ENCODE assay signal across 25 cellular contexts in the genomic region with DNA sequence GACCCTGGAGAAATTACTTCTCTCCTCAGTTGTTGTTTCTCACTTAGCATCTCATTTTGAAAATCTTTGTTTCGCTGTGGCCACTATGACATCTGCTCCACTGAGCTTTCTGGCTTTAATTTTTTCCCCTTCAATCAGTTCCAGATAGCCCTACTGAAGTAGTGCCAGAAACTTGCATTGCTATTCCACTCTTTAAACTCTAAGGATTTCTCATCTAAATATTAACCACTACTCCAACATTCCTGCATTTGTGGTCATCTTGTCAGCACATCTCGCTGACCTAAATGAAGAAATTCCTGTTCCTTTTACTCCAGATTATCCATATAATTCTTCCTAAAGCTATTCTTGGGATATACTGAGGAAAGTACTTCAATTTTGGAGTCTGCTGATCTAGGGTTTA. TPM values are rescaled to one million over a fixed set of nuclear protein-coding genes. Genes with fewer than 3 reads are reported as not detected.
A peak's percentile ranks its signal among the peaks of the same experiment; 100 is the strongest.
DNase-seq lines count a peak whose midpoint lies in the region; ATAC-seq and TF ChIP-seq lines count a peak whose summit lies in the region.
"Had no signal": no experiment of that assay in that cellular context is flagged by ENCODE, and none has a peak within 500 bp of the region (broad histone marks: within the 10 kb centered on the region; RNA-seq: fewer than 3 reads in every experiment).

No MANE protein-coding gene starts in this region.

- POLR2A ChIA-PET in BJ (lab: Charles Lee): interaction anchor here (0.6 kb wide), 2 partner anchors 18 to 42 kb away, joined by 3 to 4 read pairs; a partner anchor contains a TSS

- no peak overlapping the region for H3K27ac ChIP-seq in osteoblast (ENCODE audit: low read depth, low read length)
- H3K27ac ChIP-seq: heart right ventricle, Peyer's patch, upper lobe of right lung, WERI-Rb-1 had no signal

- no peaks in the 10 kb centered on the region for H3K79me2 ChIP-seq in osteoblast (ENCODE audit: insufficient read depth, low read length)

- H3K27me3 ChIP-seq in BJ (ENCODE audit: control insufficient read depth, insufficient read depth, low read length) (no peaks in the 10 kb centered on the region), osteoblast (ENCODE audit: insufficient read depth, low read length) (no peaks in the 10 kb centered on the region)
- H3K27me3 ChIP-seq: heart right ventricle, Peyer's patch, upper lobe of right lung had no signal

- TF ChIP-seq CTCF in BJ (IDR thresholded peaks at IDR 0.05; ENCODE audit: insufficient read depth, low read depth, low read length) (no peak), osteoblast (IDR thresholded peaks at IDR 0.05; ENCODE audit: extremely low read depth, low read depth, low read length) (no peak)

- CTCF ChIA-PET in BJ (lab: Yijun Ruan, JAX): interaction anchor here (0.7 to 1.7 kb wide), 4 partner anchors 11 to 202 kb away, joined by 3 to 7 read pairs (median 5); no protein-coding TSS in a partner anchor

- intact Hi-C loops in Right ventricle myocardium superior (cut with DNase I): no loop called here

- H3K4me1 ChIP-seq in osteoblast (ENCODE audit: insufficient read depth, low read length): peaks cover 9% of the 10 kb centered on the region
- H3K4me1 ChIP-seq: heart right ventricle, Peyer's patch, upper lobe of right lung had no signal

- ATAC-seq in SK-N-SH treated with all-trans-retinoic acid at 6 μM for 48 hours: peak; percentile 83
- no peak for ATAC-seq in HG03135 (IDR thresholded peaks at IDR 0.05; ENCODE audit: unreplicated experiment)
- no peak for ATAC-seq in Right ventricle myocardium superior (ENCODE audit: poor library complexity)
- ATAC-seq: activated CD8-positive, alpha-beta memory T cell treated with anti-CD3 and anti-CD28 coated beads, Interleukin-2, amount 10 ng/mL, durations not matched to agents 7 days and 5 days; heart right ventricle; left ventricle myocardium superior; upper lobe of right lung had no signal

- H2AFZ ChIP-seq in osteoblast (ENCODE audit: low read length): no peak overlapping the region

- H3K36me3 ChIP-seq in BJ (ENCODE audit: control insufficient read depth, insufficient read depth, low read length): no peaks in the 10 kb centered on the region
- H3K36me3 ChIP-seq in osteoblast (ENCODE audit: insufficient read depth, low read length): no peaks in the 10 kb centered on the region
- H3K36me3 ChIP-seq: Peyer's patch, upper lobe of right lung, WERI-Rb-1 had no signal

- DNase-seq in BJ (ENCODE audit: low read depth) (peak; percentile 49), fibroblast of gingiva (ENCODE audit: low read depth) (peak; percentile 83), osteoblast (ENCODE audit: insufficient read length, low spot score, missing footprints) (peak; percentile 64), COLO829 (ENCODE audit: low spot score) (no peak), Right ventricle myocardium superior (no peak)
- no peak for DNase-seq in stimulated activated CD4-positive, alpha-beta T cell treated with anti-CD3 and anti-CD28 coated beads, Interleukin-15, amount 100 ng/mL, for 24 hours
- DNase-seq: activated CD4-positive, alpha-beta T cell treated with anti-CD3 and anti-CD28 coated beads, Interleukin-2, amount 10 ng/mL, durations not matched to agents 7 days and 5 days; activated CD8-positive, alpha-beta memory T cell treated with anti-CD3 and anti-CD28 coated beads, Interleukin-2, amount 10 ng/mL, durations not matched to agents 7 days and 5 days; activated naive CD4-positive, alpha-beta T cell treated with anti-CD3 and anti-CD28 coated beads, Interleukin-2, amount 50 U/mL, for 16 hours; AML-193; CD8-positive, alpha-beta memory T cell; DMS53; heart right ventricle; immature natural killer cell; left ventricle myocardium superior; NCI-H1436; NCI-H510A treated with DMSO at 0.1 percent for 48 hours; Peyer's patch; substantia nigra; upper lobe of right lung; WERI-Rb-1 had no signal

- H4K20me1 ChIP-seq in osteoblast (ENCODE audit: insufficient read depth, low read length): no peaks in the 10 kb centered on the region

- H3K9me3 ChIP-seq in osteoblast (ENCODE audit: low read depth, low read length): no peaks in the 10 kb centered on the region
- H3K9me3 ChIP-seq: heart right ventricle, Peyer's patch, upper lobe of right lung had no signal

- H3K4me2 ChIP-seq in osteoblast (ENCODE audit: insufficient read depth, low read length): no peak overlapping the region

- no peak overlapping the region for H3K4me3 ChIP-seq in BJ (ENCODE audit: low read depth, low read length)
- H3K4me3 ChIP-seq in osteoblast (ENCODE audit: insufficient read depth, low read length): no peak overlapping the region
- H3K4me3 ChIP-seq: heart right ventricle, Peyer's patch, upper lobe of right lung had no signal

TF ChIP-seq in SK-N-SH treated with all-trans-retinoic acid at 6 μM for 48 hours, 23 proteins besides CTCF, POLR2A, EP300 and RAD21:
- TF ChIP-seq OSR1 (CRISPR knock-in tag; IDR thresholded peaks at IDR 0.05) (no peak), ESRRG (CRISPR knock-in tag; IDR thresholded peaks at IDR 0.05) (no peak), ARNTL (CRISPR knock-in tag; IDR thresholded peaks at IDR 0.05; ENCODE audit: borderline replicate concordance, low read depth) (no peak), ZNF565 (CRISPR knock-in tag; conservative IDR thresholded peaks at IDR 0.05; ENCODE audit: low read depth) (no peak), GLIS3 (CRISPR knock-in tag; IDR thresholded peaks at IDR 0.05) (no peak), ZNF8 (CRISPR knock-in tag; IDR thresholded peaks at IDR 0.05) (no peak), ZFP3 (CRISPR knock-in tag; IDR thresholded peaks at IDR 0.05) (no peak)
TF ChIP-seq in SK-N-SH treated with all-trans-retinoic acid at 6 μM for 48 hours: peak in this region for 0.

RNA-seq across cellular contexts. Expression of a gene that starts 15.3 kb away (rescaled TPM):
- polyA plus RNA-seq in BJ (2011; rRNA removed): 23.6 and 39.4 TPM in 2 replicates
- polyA minus RNA-seq in BJ (2011; rRNA and poly(A)+ RNA removed): 32.5 and 44.9 TPM in 2 replicates
- total RNA-seq in osteoblast (18.6 and 23.5 TPM in 2 replicates), Right ventricle myocardium superior (13.0 TPM)

RNA-seq across cellular contexts. Expression of a gene that starts 35.0 kb away (rescaled TPM):
- polyA plus RNA-seq in BJ (2011; rRNA removed): 0.74 and 1.2 TPM in 2 replicates
- 0.14 and 0.77 TPM in 2 replicates for polyA minus RNA-seq in BJ (2011; rRNA and poly(A)+ RNA removed)
- total RNA-seq in osteoblast (0.59 TPM in 1 of 2 replicates, not detected in the other), Right ventricle myocardium superior (not detected)
- total RNA-seq: Peyer's patch, posterior vena cava had no signal
- polyA plus RNA-seq: CD8-positive, alpha-beta memory T cell; immature natural killer cell had no signal

RNA-seq across cellular contexts. Expression of a gene that starts 41.7 kb away (rescaled TPM):
- polyA plus RNA-seq in BJ (2011; rRNA removed): 0.40 and 0.47 TPM in 2 replicates
- polyA minus RNA-seq in BJ (2011; rRNA and poly(A)+ RNA removed): 0.43 TPM in 1 of 2 replicates, not detected in the other
- total RNA-seq in osteoblast (0.72 and 0.88 TPM in 2 replicates), Right ventricle myocardium superior (16.3 TPM)
- polyA plus RNA-seq: neural cell had no signal

Comparison
In these comparisons a context has a peak if more than half of its experiments do, and no peak if none do; other contexts are left out.
1. DNase-seq: peak in BJ (single experiment), fibroblast of gingiva (single experiment) and osteoblast (single experiment); none in stimulated activated CD4-positive, alpha-beta T cell treated with anti-CD3 and anti-CD28 coated beads, Interleukin-15, amount 100 ng/mL, for 24 hours (single experiment), COLO829 (single experiment) and Right ventricle myocardium superior (single experiment).